ENCODE assay signal across 12 cellular contexts in genomic region chr18:55833543-55833942, GRCh38.
DNase-seq lines count a peak whose midpoint lies in the region; ATAC-seq, FAIRE-seq and TF ChIP-seq lines count a peak whose summit lies in the region.
"Had no signal": no experiment of that assay in that cellular context is flagged by ENCODE, and none has a peak within 500 bp of the region (broad histone marks: within the 10 kb centered on the region; RNA-seq: fewer than 3 reads in every experiment).

No MANE protein-coding gene starts in this region.

- no peak overlapping the region for H2BK120ac ChIP-seq in neuronal stem cell (ENCODE audit: low read depth, low read length)

- POLR2A ChIA-PET in Caco-2 (lab: Charles Lee), result no interaction called here

- no peak overlapping the region for H4K8ac ChIP-seq in neuronal stem cell (ENCODE audit: low read depth, low read length)

- H3K36me3 Mint-ChIP-seq in Caco-2 (ENCODE audit: insufficient read depth, unreplicated experiment) (peaks cover 19% of the 10 kb centered on the region), T-helper 17 cell (ENCODE audit: low read depth) (no peaks in the 10 kb centered on the region)
- no peaks in the 10 kb centered on the region for H3K36me3 Mint-ChIP-seq in activated T-cell treated with anti-CD3 and anti-CD28 coated beads, Interleukin-2, amount 50 U/mL, for 4 hours (ENCODE audit: insufficient read depth)

- H2BK12ac ChIP-seq in neuronal stem cell (ENCODE audit: low read length), result no peak overlapping the region

- DNase-seq in Caco-2 (peak; percentile 1 to 34), RCC 7860 (ENCODE audit: low spot score) (peak; percentile 98), epithelial cell of proximal tubule (ENCODE audit: low read depth) (peak; percentile 99), omental fat pad (ENCODE audit: low spot score) (no peak), NCI-H2196 (lab: John Stamatoyannopoulos, UW; ENCODE audit: unreplicated experiment) (no peak), T-helper 17 cell (no peak), neuronal stem cell (ENCODE audit: low spot score) (no peak)
- DNase-seq in activated T-cell treated with anti-CD3 and anti-CD28 coated beads, Interleukin-2, amount 50 U/mL, for 4 hours, result no peak
- DNase-seq: activated CD8-positive, alpha-beta memory T cell treated with anti-CD3 and anti-CD28 coated beads for 24 hours; anterior cingulate cortex; DMS 273 treated with DMSO at 0.1 percent for 48 hours had no signal

- H3K9me3 Mint-ChIP-seq in Caco-2 (ENCODE audit: unreplicated experiment), result peaks cover 9% of the 10 kb centered on the region
- peaks cover 20% of the 10 kb centered on the region for H3K9me3 Mint-ChIP-seq in activated T-cell treated with anti-CD3 and anti-CD28 coated beads, Interleukin-2, amount 50 U/mL, for 4 hours

- no peak overlapping the region for H3K4me3 ChIP-seq in Caco-2 (ENCODE audit: low read depth, low read length)
- no peak overlapping the region for H3K4me3 ChIP-seq in epithelial cell of proximal tubule (ENCODE audit: low read depth, low read length)
- H3K4me3 ChIP-seq in neuronal stem cell (ENCODE audit: low read length in 2 of 2), result no peak overlapping the region
- H3K4me3 ChIP-seq: thoracic aorta had no signal

- no peak overlapping the region for H3K4me3 Mint-ChIP-seq in Caco-2 (ENCODE audit: unreplicated experiment)
- no peak overlapping the region for H3K4me3 Mint-ChIP-seq in activated T-cell treated with anti-CD3 and anti-CD28 coated beads, Interleukin-2, amount 50 U/mL, for 4 hours
- no peak overlapping the region for H3K4me3 Mint-ChIP-seq in T-helper 17 cell

- H3K27ac ChIP-seq in neuronal stem cell (replicated peaks; ENCODE audit: low read length), result no peak overlapping the region
- H3K27ac ChIP-seq: thoracic aorta had no signal

- no peaks in the 10 kb centered on the region for H3K79me1 ChIP-seq in neuronal stem cell (ENCODE audit: low read depth, low read length)

- TF ChIP-seq CTCF in Caco-2 (IDR thresholded peaks at IDR 0.05; ENCODE audit: insufficient read depth in 1 of 2, low read depth in 1 of 2, low read length in 1 of 2, severe bottlenecking in 1 of 2, unreplicated experiment in 1 of 2), result no peak
- no peak for TF ChIP-seq CTCF in epithelial cell of proximal tubule (conservative IDR thresholded peaks at IDR 0.05; ENCODE audit: low read depth, low read length)
- no peak for TF ChIP-seq CTCF in omental fat pad (IDR thresholded peaks at IDR 0.05)

- ATAC-seq in omental fat pad (ENCODE audit: low FRiP score), result peak; percentile 96
- no peak for ATAC-seq in activated T-cell treated with anti-CD3 and anti-CD28 coated beads, Interleukin-2, amount 50 U/mL, for 4 hours
- ATAC-seq in T-helper 17 cell, result no peak

- H3K27me3 Mint-ChIP-seq in Caco-2 (ENCODE audit: insufficient read depth, unreplicated experiment) (no peaks in the 10 kb centered on the region), T-helper 17 cell (no peaks in the 10 kb centered on the region)
- no peaks in the 10 kb centered on the region for H3K27me3 Mint-ChIP-seq in activated T-cell treated with anti-CD3 and anti-CD28 coated beads, Interleukin-2, amount 50 U/mL, for 4 hours (ENCODE audit: low read depth)

- no peak overlapping the region for H3K9ac ChIP-seq in neuronal stem cell (ENCODE audit: low read depth, low read length, poor library complexity)

- no peak overlapping the region for H2AK5ac ChIP-seq in neuronal stem cell (ENCODE audit: low read depth, low read length)

- no CpG with 5 or more reads among the region's 4 CpGs for WGBS in neuronal stem cell (ENCODE audit: extremely low coverage in 2 of 2, insufficient read length in 2 of 2, insufficient replicate concordance in 1 of 2), 2 donors

- no peak overlapping the region for H3K23ac ChIP-seq in neuronal stem cell (ENCODE audit: low read depth, low read length, poor library complexity)

- H3K9me3 ChIP-seq in Caco-2 (no peaks in the 10 kb centered on the region), T-helper 17 cell (ENCODE audit: control insufficient read depth, low read length, poor library complexity, severe bottlenecking) (no peaks in the 10 kb centered on the region), neuronal stem cell (replicated peaks in 1 of 2; ENCODE audit: control insufficient read depth in 2 of 2, insufficient read depth in 1 of 2, low read depth in 1 of 2, low read length in 2 of 2) (peaks cover 0 to 10% of the 10 kb centered on the region in 2 donors)
- H3K9me3 ChIP-seq: thoracic aorta had no signal

- peaks cover 9% of the 10 kb centered on the region for H3K4me1 Mint-ChIP-seq in Caco-2 (ENCODE audit: low read depth, unreplicated experiment)
- H3K4me1 Mint-ChIP-seq in activated T-cell treated with anti-CD3 and anti-CD28 coated beads, Interleukin-2, amount 50 U/mL, for 4 hours (ENCODE audit: low read depth), result no peaks in the 10 kb centered on the region
- H3K4me1 Mint-ChIP-seq in T-helper 17 cell, result no peaks in the 10 kb centered on the region

- H3K27ac Mint-ChIP-seq in Caco-2 (ENCODE audit: unreplicated experiment) (peak overlapping the region; percentile 70), T-helper 17 cell (no peak overlapping the region)

- H3K36me3 ChIP-seq in Caco-2 (ENCODE audit: control insufficient read depth, insufficient read depth, low read length) (no peaks in the 10 kb centered on the region), neuronal stem cell (replicated peaks in 1 of 2; ENCODE audit: control insufficient read depth in 2 of 2, insufficient read depth in 2 of 2, low read length in 2 of 2) (no peaks in the 10 kb centered on the region)
- H3K36me3 ChIP-seq: thoracic aorta had no signal

- intact Hi-C loops in Caco-2 (cut with micrococcal nuclease; ENCODE audit: unreplicated experiment), result no loop called here

- H3K4ac ChIP-seq in neuronal stem cell (ENCODE audit: low read length), result no peak overlapping the region

- H2BK5ac ChIP-seq in neuronal stem cell (ENCODE audit: low read length), result no peak overlapping the region

- peak; percentile 99 for FAIRE-seq in RCC 7860 (lab: Jason Lieb, UNC)

- no peak overlapping the region for H2AFZ ChIP-seq in neuronal stem cell (ENCODE audit: low read length)

- H3K14ac ChIP-seq in neuronal stem cell (ENCODE audit: low read length), result no peak overlapping the region

- H4K91ac ChIP-seq in neuronal stem cell (ENCODE audit: low read depth, low read length, poor library complexity), result no peak overlapping the region

- H2BK15ac ChIP-seq in neuronal stem cell (ENCODE audit: low read length), result no peak overlapping the region

- H3K4me2 ChIP-seq in neuronal stem cell (ENCODE audit: insufficient read depth, low read length, poor library complexity, severe bottlenecking), result no peak overlapping the region

- no peak overlapping the region for H3K18ac ChIP-seq in neuronal stem cell (ENCODE audit: low read length)

- CTCF ChIA-PET in Caco-2 (lab: Charles Lee), result no interaction called here

- H3K27me3 ChIP-seq in Caco-2 (replicated peaks; ENCODE audit: control insufficient read depth, insufficient read depth, low read length), result no peaks in the 10 kb centered on the region
- no peaks in the 10 kb centered on the region for H3K27me3 ChIP-seq in neuronal stem cell (ENCODE audit: control insufficient read depth in 3 of 3, insufficient read depth in 3 of 3, low read depth in 1 of 3, low read length in 3 of 3)

- H3K4me1 ChIP-seq in Caco-2 (no peaks in the 10 kb centered on the region), neuronal stem cell (ENCODE audit: control insufficient read depth in 2 of 2, insufficient read depth in 1 of 2, low read depth in 1 of 2, low read length in 2 of 2) (no peaks in the 10 kb centered on the region)

- BruUV-seq in Caco-2 (replicated peaks; lab: Mats Ljungman, UMichigan), result no TSS peak

Comparison
In these comparisons a context has a peak if more than half of its experiments do, and no peak if none do; other contexts are left out.
1. DNase-seq: peak in Caco-2 (2 of 2), RCC 7860 (single experiment) and epithelial cell of proximal tubule (single experiment); none in omental fat pad (single experiment), NCI-H2196 (single experiment), activated T-cell treated with anti-CD3 and anti-CD28 coated beads, Interleukin-2, amount 50 U/mL, for 4 hours (single experiment), T-helper 17 cell (0 of 3) and neuronal stem cell (single experiment).